14 cellular contexts compared by ENCODE assay signal in the genomic region with DNA sequence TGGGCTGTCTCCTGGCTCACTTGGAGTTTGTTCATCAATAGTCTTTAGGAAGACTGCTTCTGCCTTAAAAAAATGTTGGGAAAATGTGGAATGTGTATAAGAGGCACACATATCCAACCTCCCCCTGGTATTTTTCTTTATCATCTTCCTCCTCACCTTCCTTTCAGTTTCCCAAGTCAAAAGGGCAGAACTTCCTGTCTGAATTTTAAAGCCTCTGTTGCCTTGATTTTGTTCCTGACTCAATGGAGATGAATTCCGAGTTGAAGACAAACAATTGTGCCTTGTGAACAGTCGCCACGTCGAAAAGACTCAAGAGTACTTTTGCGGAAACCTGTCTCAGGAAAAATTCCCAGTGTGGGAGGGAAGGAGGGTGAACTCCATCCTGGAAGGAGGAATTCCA. TPM values are rescaled to one million over a fixed set of nuclear protein-coding genes. Genes with fewer than 3 reads are reported as not detected.
A peak's percentile ranks its signal among the peaks of the same experiment; 100 is the strongest.
DNase-seq lines count a peak whose midpoint lies in the region; ATAC-seq and TF ChIP-seq lines count a peak whose summit lies in the region.
"Had no signal": no experiment of that assay in that cellular context is flagged by ENCODE, and none has a peak within 500 bp of the region (broad histone marks: within the 10 kb centered on the region; RNA-seq: fewer than 3 reads in every experiment).

No MANE protein-coding gene starts in this region.

- peak overlapping the region in 7 of 10 experiments; percentile 0 to 37 (median 14); a peak in 8 of 20 replicates for H3K4me3 ChIP-seq in BLaER1 treated with 17β-estradiol and CSF1 and Interleukin-3, amounts not matched to agents 10 nM and 100 nM
- H3K4me3 ChIP-seq in CD8-positive, alpha-beta memory T cell (ENCODE audit: low read length): peak overlapping the region; percentile 18

- CTCF ChIA-PET in CD8-positive, alpha-beta memory T cell (lab: Charles Lee): interaction anchor here (2.3 kb wide), 1 partner anchor 11 kb away, joined by 4 read pairs; no protein-coding TSS in a partner anchor
- CTCF ChIA-PET in activated CD8-positive, alpha-beta T cell treated with anti-CD3 and anti-CD28 coated beads for 36 hours (lab: Charles Lee): no interaction called here

- H3K27ac ChIP-seq in BLaER1 treated with 17β-estradiol and CSF1 and Interleukin-3, amounts not matched to agents 10 nM and 100 nM: peak overlapping the region in 9 of 11 experiments; percentile 43 to 87 (median 68); a peak in 18 of 22 replicates
- H3K27ac ChIP-seq in CD8-positive, alpha-beta memory T cell (ENCODE audit: low read depth, low read length): no peak overlapping the region
- H3K27ac ChIP-seq: RWPE1 had no signal

- no peaks in the 10 kb centered on the region for H4K20me1 ChIP-seq in BLaER1 treated with 17β-estradiol and CSF1 and Interleukin-3, amounts not matched to agents 10 nM and 100 nM

- peaks cover 22 to 25% (median 24%) of the 10 kb centered on the region in 3 donors for H3K4me1 Mint-ChIP-seq in CD8-positive, alpha-beta memory T cell
- H3K4me1 Mint-ChIP-seq in activated CD8-positive, alpha-beta T cell treated with anti-CD3 and anti-CD28 coated beads for 36 hours (ENCODE audit: low read depth): peaks cover 22% of the 10 kb centered on the region
- peaks cover 24% of the 10 kb centered on the region for H3K4me1 Mint-ChIP-seq in memory B cell

- peak overlapping the region in 7 of 11 experiments; percentile 11 to 66 (median 54); a peak in 13 of 22 replicates for H3K9ac ChIP-seq in BLaER1 treated with 17β-estradiol and CSF1 and Interleukin-3, amounts not matched to agents 10 nM and 100 nM

- no peak for ATAC-seq in activated CD8-positive, alpha-beta T cell treated with anti-CD3 and anti-CD28 coated beads for 36 hours
- ATAC-seq in memory B cell (ENCODE audit: low read depth): no peak

- H3K4me2 ChIP-seq in BLaER1 treated with 17β-estradiol and CSF1 and Interleukin-3, amounts not matched to agents 10 nM and 100 nM: peak overlapping the region; percentile 72 to 89 (median 81)

- intact Hi-C loops in activated CD8-positive, alpha-beta T cell treated with anti-CD3 and anti-CD28 coated beads for 36 hours (cut with micrococcal nuclease): no loop called here

- peaks cover 0 to 15% (median 0%) of the 10 kb centered on the region in 11 experiments; a peak in 3 of 22 replicates for H3K9me3 ChIP-seq in BLaER1 treated with 17β-estradiol and CSF1 and Interleukin-3, amounts not matched to agents 10 nM and 100 nM (replicated peaks in 1 of 11)
- no peaks in the 10 kb centered on the region for H3K9me3 ChIP-seq in CD8-positive, alpha-beta memory T cell (ENCODE audit: low read length)
- H3K9me3 ChIP-seq: BE2C had no signal

- no peaks in the 10 kb centered on the region for H3K9me3 Mint-ChIP-seq in CD8-positive, alpha-beta memory T cell
- no peaks in the 10 kb centered on the region for H3K9me3 Mint-ChIP-seq in activated CD8-positive, alpha-beta T cell treated with anti-CD3 and anti-CD28 coated beads for 36 hours
- H3K9me3 Mint-ChIP-seq in memory B cell: no peaks in the 10 kb centered on the region

- H3K27me3 Mint-ChIP-seq in CD8-positive, alpha-beta memory T cell: peaks cover 2 to 3% of the 10 kb centered on the region in 2 donors
- no peaks in the 10 kb centered on the region for H3K27me3 Mint-ChIP-seq in activated CD8-positive, alpha-beta T cell treated with anti-CD3 and anti-CD28 coated beads for 36 hours
- H3K27me3 Mint-ChIP-seq in memory B cell: no peaks in the 10 kb centered on the region

- no peak for DNase-seq in CD8-positive, alpha-beta memory T cell
- DNase-seq in activated CD8-positive, alpha-beta T cell treated with anti-CD3 and anti-CD28 coated beads for 36 hours: no peak
- no peak for DNase-seq in memory B cell (ENCODE audit: low spot score in 2 of 2)
- DNase-seq in occipital lobe (lab: John Stamatoyannopoulos, UW): no peak
- DNase-seq in NCI-H524 (lab: John Stamatoyannopoulos, UW): no peak
- no peak for DNase-seq in activated effector memory CD4-positive, alpha-beta T cell treated with Interleukin-2 at 50 U/mL for 16 hours
- DNase-seq: BE2C; DMS79; NCI-H1105 treated with DMSO at 0.1 percent for 48 hours; NCI-H748 treated with DMSO at 0.1 percent for 48 hours; stimulated activated CD4-positive, alpha-beta T cell treated with anti-CD3 and anti-CD28 coated beads, Interleukin-4, amount 100 ng/mL, for 24 hours; SW 1271 had no signal

- H3K4me1 ChIP-seq in BLaER1 treated with 17β-estradiol and CSF1 and Interleukin-3, amounts not matched to agents 10 nM and 100 nM: peaks cover 30 to 46% (median 43%) of the 10 kb centered on the region in 10 experiments
- peaks cover 13% of the 10 kb centered on the region for H3K4me1 ChIP-seq in CD8-positive, alpha-beta memory T cell (ENCODE audit: insufficient read depth, low read length)
- H3K4me1 ChIP-seq: BE2C had no signal

- peak overlapping the region in 4 of 7 donors; percentile 52 to 86 (median 68) for H3K4me3 Mint-ChIP-seq in CD8-positive, alpha-beta memory T cell
- no peak overlapping the region for H3K4me3 Mint-ChIP-seq in activated CD8-positive, alpha-beta T cell treated with anti-CD3 and anti-CD28 coated beads for 36 hours
- H3K4me3 Mint-ChIP-seq in memory B cell: peak overlapping the region; percentile 43

- no peak for TF ChIP-seq CTCF in activated CD8-positive, alpha-beta T cell treated with anti-CD3 and anti-CD28 coated beads for 36 hours (IDR thresholded peaks at IDR 0.05)

- POLR2A ChIA-PET in CD8-positive, alpha-beta memory T cell (lab: Charles Lee): no interaction called here
- POLR2A ChIA-PET in activated CD8-positive, alpha-beta T cell treated with anti-CD3 and anti-CD28 coated beads for 36 hours (lab: Charles Lee): no interaction called here

- peak overlapping the region in 4 of 8 donors; percentile 14 to 90 (median 49) for H3K27ac Mint-ChIP-seq in CD8-positive, alpha-beta memory T cell
- H3K27ac Mint-ChIP-seq in activated CD8-positive, alpha-beta T cell treated with anti-CD3 and anti-CD28 coated beads for 36 hours: peak overlapping the region; percentile 9
- no peak overlapping the region for H3K27ac Mint-ChIP-seq in memory B cell

- H3K36me3 ChIP-seq in BLaER1 treated with 17β-estradiol and CSF1 and Interleukin-3, amounts not matched to agents 10 nM and 100 nM: no peaks in the 10 kb centered on the region
- H3K36me3 ChIP-seq in CD8-positive, alpha-beta memory T cell (ENCODE audit: insufficient read depth, low read length): no peaks in the 10 kb centered on the region
- H3K36me3 ChIP-seq: BE2C had no signal

- no peaks in the 10 kb centered on the region for H3K36me3 Mint-ChIP-seq in CD8-positive, alpha-beta memory T cell
- no peaks in the 10 kb centered on the region for H3K36me3 Mint-ChIP-seq in activated CD8-positive, alpha-beta T cell treated with anti-CD3 and anti-CD28 coated beads for 36 hours (ENCODE audit: low read depth)
- H3K36me3 Mint-ChIP-seq in memory B cell: peaks cover 2% of the 10 kb centered on the region

- H3K27me3 ChIP-seq in BLaER1 treated with 17β-estradiol and CSF1 and Interleukin-3, amounts not matched to agents 10 nM and 100 nM: no peaks in the 10 kb centered on the region
- no peaks in the 10 kb centered on the region for H3K27me3 ChIP-seq in CD8-positive, alpha-beta memory T cell (ENCODE audit: insufficient read depth, low read length, poor library complexity, severe bottlenecking)
- H3K27me3 ChIP-seq: BE2C had no signal

RNA-seq across cellular contexts. Expression of gene ELK3, which starts 50.3 kb away (rescaled TPM):
- 10 to 100 TPM; 24.0 to 28.4 TPM for total RNA-seq in CD8-positive, alpha-beta memory T cell
- polyA plus RNA-seq in CD8-positive, alpha-beta memory T cell: 44.3 TPM
- total RNA-seq in activated CD8-positive, alpha-beta T cell treated with anti-CD3 and anti-CD28 coated beads for 36 hours: 1 to 10 TPM; 7.7 TPM
- total RNA-seq in occipital lobe: 1.9 TPM
